2 cellular contexts compared by ENCODE assay signal in genomic region chr2:191915750-191916149, GRCh38.
TF ChIP-seq lines count a peak whose summit lies in the region.

No MANE protein-coding gene starts in this region.

TF ChIP-seq in SK-N-SH treated with all-trans-retinoic acid at 6 μM for 48 hours, 23 proteins besides CTCF, POLR2A, EP300 and RAD21 (continued from another document):
- TF ChIP-seq TSHZ2 (CRISPR knock-in tag; IDR thresholded peaks at IDR 0.05) (0 out of 2 replicates have a peak, but pooled peaks have one; percentile 48), TOX (CRISPR knock-in tag; IDR thresholded peaks at IDR 0.05; ENCODE audit: borderline replicate concordance) (no peak), OSR1 (CRISPR knock-in tag; IDR thresholded peaks at IDR 0.05) (no peak), CREB5 (CRISPR knock-in tag; IDR thresholded peaks at IDR 0.05; ENCODE audit: low read depth) (no peak), PPARA (CRISPR knock-in tag; IDR thresholded peaks at IDR 0.05; ENCODE audit: borderline replicate concordance) (no peak)

TF ChIP-seq in SK-N-SH, 30 proteins besides CTCF, POLR2A, EP300 and RAD21 (continued from another document):
- no peak for TF ChIP-seq USF1 (IDR thresholded peaks at IDR 0.05; ENCODE audit: borderline replicate concordance, low read depth)
- no peak for TF ChIP-seq YY1 (IDR thresholded peaks at IDR 0.05; ENCODE audit: low read depth)
- TF ChIP-seq TAF1 (IDR thresholded peaks at IDR 0.05; ENCODE audit: borderline replicate concordance, low read depth, low read length): no peak
- no peak for TF ChIP-seq MEF2A (IDR thresholded peaks at IDR 0.05; ENCODE audit: borderline replicate concordance, low read depth)
- no peak for TF ChIP-seq NFIC (IDR thresholded peaks at IDR 0.05; ENCODE audit: borderline replicate concordance)
